Comparison of ENCODE assay signal across 8 cellular contexts in genomic region chr7:12210179-12211053, GRCh38. TPM values are rescaled to one million over a fixed set of nuclear protein-coding genes. Genes with fewer than 3 reads are reported as not detected.
DNase-seq lines count a peak whose midpoint lies in the region; ATAC-seq, FAIRE-seq and TF ChIP-seq lines count a peak whose summit lies in the region.

No MANE protein-coding gene starts in this region.

- H3K27me3 ChIP-seq in SJSA1 (replicated peaks) (peaks cover 30% of the 10 kb centered on the region), endothelial cell of umbilical vein (ENCODE audit: control insufficient read depth in 2 of 2, insufficient read depth in 2 of 2, low read length in 2 of 2) (peaks cover 0 to 17% of the 10 kb centered on the region in 2 experiments), mucosa of stomach (ENCODE audit: control insufficient read depth, insufficient read depth, low read length) (no peaks in the 10 kb centered on the region), uterus (no peaks in the 10 kb centered on the region)

- H3K4me1 ChIP-seq in SJSA1 (replicated peaks), result no peaks in the 10 kb centered on the region; the same call in 1 of the 2 replicates
- H3K4me1 ChIP-seq in endothelial cell of umbilical vein (ENCODE audit: control insufficient read depth, extremely low read depth, insufficient read depth, low read length), result peaks cover 10% of the 10 kb centered on the region
- H3K4me1 ChIP-seq in mucosa of stomach (ENCODE audit: control insufficient read depth, insufficient read depth, low read length), result peaks cover 6% of the 10 kb centered on the region
- H3K4me1 ChIP-seq in uterus, result peaks cover 4 to 7% of the 10 kb centered on the region in 2 donors

- H3K27ac ChIP-seq in SJSA1, result no peak overlapping the region
- peak overlapping the region; percentile 21 for H3K27ac ChIP-seq in endothelial cell of umbilical vein (ENCODE audit: insufficient read depth, low read depth, low read length)
- peak overlapping the region; percentile 93 to 94 for H3K27ac ChIP-seq in uterus

- no peaks in the 10 kb centered on the region for H3K36me3 ChIP-seq in SJSA1
- H3K36me3 ChIP-seq in endothelial cell of umbilical vein (ENCODE audit: control insufficient read depth in 2 of 2, extremely low read depth in 1 of 2, insufficient read depth in 2 of 2, low read length in 2 of 2), result no peaks in the 10 kb centered on the region
- H3K36me3 ChIP-seq in mucosa of stomach (ENCODE audit: control insufficient read depth, insufficient read depth, low read length), result no peaks in the 10 kb centered on the region
- H3K36me3 ChIP-seq in uterus, result no peaks in the 10 kb centered on the region

- TSS peak; percentile 73 for BruUV-seq in endothelial cell of umbilical vein (replicated peaks; lab: Mats Ljungman, UMichigan)

- H3K9ac ChIP-seq in endothelial cell of umbilical vein (replicated peaks; ENCODE audit: extremely low read depth, insufficient read depth, low read length) (peak overlapping the region; percentile 40), mucosa of stomach (ENCODE audit: low read length) (peak overlapping the region; percentile 89)

- ATAC-seq in GM19328 (IDR thresholded peaks at IDR 0.05; ENCODE audit: unreplicated experiment) (peak; percentile 27), HG03196 (IDR thresholded peaks at IDR 0.05; ENCODE audit: unreplicated experiment) (peak; percentile 29)

- DNase-seq in DMS 273 treated with DMSO at 0.1 percent for 48 hours (lab: John Stamatoyannopoulos, UW) (peak; percentile 33), SJSA1 (ENCODE audit: low read depth in 1 of 2, low spot score in 2 of 2) (no peak), endothelial cell of umbilical vein (ENCODE audit: low read depth, low spot score) (peak; percentile 66), uterus (peak in 1 of 2 donors; percentile 39), DMS79 treated with DMSO at 0.1 percent for 48 hours (lab: John Stamatoyannopoulos, UW) (no peak)

- intact Hi-C loops in endothelial cell of umbilical vein (cut with micrococcal nuclease), result loop anchor here (1.0 to 5.0 kb wide), 5 partner anchors 16 to 784 kb away; no protein-coding TSS in a partner anchor
- intact Hi-C loops in uterus (cut with DNase I; ENCODE audit: low total_unique reads), result no loop called here

- H3K9me1 ChIP-seq in endothelial cell of umbilical vein (replicated peaks; ENCODE audit: control insufficient read depth, extremely low read depth, insufficient read depth, low read length), result no peaks in the 10 kb centered on the region

- H3K9me3 ChIP-seq in SJSA1 (replicated peaks) (no peaks in the 10 kb centered on the region), endothelial cell of umbilical vein (replicated peaks; ENCODE audit: control insufficient read depth, insufficient read depth, low read length) (no peaks in the 10 kb centered on the region), mucosa of stomach (ENCODE audit: control insufficient read depth, low read length) (no peaks in the 10 kb centered on the region), uterus (no peaks in the 10 kb centered on the region)

- CTCF ChIA-PET in endothelial cell of umbilical vein (lab: Charles Lee), result interaction anchor here (0.8 to 2.5 kb wide), 6 partner anchors 11 to 781 kb away, joined by 3 to 10 read pairs (median 6); no protein-coding TSS in a partner anchor

- peak overlapping the region; percentile 83 for H2AFZ ChIP-seq in endothelial cell of umbilical vein (ENCODE audit: low read depth, low read length)

- dilution Hi-C loops in endothelial cell of umbilical vein (cut with MboI; ENCODE audit: extremely low pct_ligation_motif_present, low sequenced_read_pairs), result no loop called here

- TF ChIP-seq POLR2A in endothelial cell of umbilical vein (IDR thresholded peaks at IDR 0.05; ENCODE audit: low read depth, low read length) (no peak), uterus (IDR thresholded peaks at IDR 0.05) (no peak)

- POLR2A ChIA-PET in endothelial cell of umbilical vein (lab: Charles Lee), result no interaction called here

- H4K20me1 ChIP-seq in endothelial cell of umbilical vein (replicated peaks; ENCODE audit: control insufficient read depth, extremely low read depth, insufficient read depth, low read length), result no peaks in the 10 kb centered on the region

- no peak for FAIRE-seq in endothelial cell of umbilical vein (lab: Jason Lieb, UNC)

- H3K4me3 ChIP-seq in SJSA1 (peak overlapping the region; percentile 82), endothelial cell of umbilical vein (replicated peaks in 1 of 3; ENCODE audit: insufficient read depth in 1 of 3, low read depth in 1 of 3, low read length in 3 of 3) (peak overlapping the region; percentile 63 to 87 (median 85)), mucosa of stomach (ENCODE audit: low read length) (peak overlapping the region; percentile 88), uterus (peak overlapping the region; percentile 76 to 84)

- TF ChIP-seq CTCF in endothelial cell of umbilical vein (IDR thresholded peaks at IDR 0.05; ENCODE audit: extremely low read depth in 1 of 2, insufficient read depth in 1 of 2, low read depth in 1 of 2, low read length in 2 of 2), result no peak
- no peak for TF ChIP-seq CTCF in uterus (IDR thresholded peaks at IDR 0.05)

- peaks cover 9% of the 10 kb centered on the region for H3K79me2 ChIP-seq in endothelial cell of umbilical vein (ENCODE audit: control insufficient read depth, insufficient read depth, low read length)

- H3K4me2 ChIP-seq in endothelial cell of umbilical vein (ENCODE audit: insufficient read depth, low read length), result peak overlapping the region; percentile 77

TF ChIP-seq in endothelial cell of umbilical vein, 7 proteins besides CTCF, POLR2A, EP300 and RAD21:
- no peak for TF ChIP-seq MYC (IDR thresholded peaks at IDR 0.05; ENCODE audit: low read depth, low read length)
- TF ChIP-seq GATA2 (IDR thresholded peaks at IDR 0.05; ENCODE audit: insufficient read depth, insufficient read length, low read depth, low read length), result peak; percentile 35

RNA-seq across cellular contexts. Expression of gene TMEM106B, which starts 0.7 kb away (rescaled TPM):
- total RNA-seq in SJSA1 (2014; rRNA removed; shearing (Covaris generic)), result 31.5 and 44.6 TPM in 2 replicates
- total RNA-seq in endothelial cell of umbilical vein (23.0 and 23.1 TPM in 2 replicates), uterus (100 to 1,000 TPM in 1 of 4 donors, 10 to 100 TPM in 3; 65.4 to 215 (median 76.0) TPM)
- 9.3 and 13.7 TPM in 2 replicates for polyA plus RNA-seq in endothelial cell of umbilical vein
- polyA plus RNA-seq in endothelial cell of umbilical vein (2011; cell fraction: cytosol; rRNA removed), result 14.2 and 15.3 TPM in 2 replicates
- polyA plus RNA-seq in endothelial cell of umbilical vein (2011; cell fraction: nucleus; rRNA removed), result 10.4 and 12.9 TPM in 2 replicates
- 17.3 and 22.8 TPM in 2 replicates for polyA plus RNA-seq in endothelial cell of umbilical vein (2012)
- polyA minus RNA-seq in endothelial cell of umbilical vein, result 17.4 and 20.3 TPM in 2 replicates
- 24.7 TPM for polyA minus RNA-seq in endothelial cell of umbilical vein (2011; cell fraction: cytosol; rRNA and poly(A)+ RNA removed)
- polyA minus RNA-seq in endothelial cell of umbilical vein (2011; cell fraction: nucleus; rRNA and poly(A)+ RNA removed), result 11.9 and 15.1 TPM in 2 replicates

Comparison
In these comparisons a context has a peak if more than half of its experiments do, and no peak if none do; other contexts are left out.
1. DNase-seq: peak in DMS 273 treated with DMSO at 0.1 percent for 48 hours (single experiment) and endothelial cell of umbilical vein (single experiment); none in SJSA1 (0 of 2) and DMS79 treated with DMSO at 0.1 percent for 48 hours (single experiment).
2. Peak in every context shown above with its lines, with median percentiles within 50 percentile points of each other: H3K4me3 ChIP-seq.